In genomic region chr1:110454328-110454727, GRCh38 we compare ENCODE assay signal across 21 cellular contexts. TPM values are rescaled to one million over a fixed set of nuclear protein-coding genes. Genes with fewer than 3 reads are reported as not detected.
DNase-seq lines count a peak whose midpoint lies in the region; ATAC-seq, FAIRE-seq and TF ChIP-seq lines count a peak whose summit lies in the region.
"Had no signal": no experiment of that assay in that cellular context is flagged by ENCODE, and none has a peak within 500 bp of the region (broad histone marks: within the 10 kb centered on the region; RNA-seq: fewer than 3 reads in every experiment).

No MANE protein-coding gene starts in this region.

- no peaks in the 10 kb centered on the region for H3F3A ChIP-seq in neural progenitor cell (ENCODE audit: low read depth)

- dilution Hi-C loops in mammary epithelial cell (cut with HindIII; ENCODE audit: low sequenced_read_pairs) = no loop called here

- no peak; the same call in 2 of the 3 replicates for ATAC-seq in K562
- ATAC-seq in GM19452 (IDR thresholded peaks at IDR 0.05; ENCODE audit: unreplicated experiment) = no peak
- ATAC-seq: A549 had no signal

- H3K27ac Mint-ChIP-seq in MCF 10A (ENCODE audit: low read depth, unreplicated experiment) (peak overlapping the region; percentile 49), neural progenitor cell (no peak overlapping the region)
- H3K27ac Mint-ChIP-seq: CD4-positive, alpha-beta T cell had no signal

- H3K9me1 ChIP-seq in K562 (ENCODE audit: control insufficient read depth, insufficient read depth, low read length) = no peaks in the 10 kb centered on the region

- TF ChIP-seq EP300 in K562 (IDR thresholded peaks at IDR 0.05; ENCODE audit: low read length) = no peak

- H2AFZ ChIP-seq in mammary epithelial cell (ENCODE audit: low read depth, low read length) = no peak overlapping the region
- H2AFZ ChIP-seq in K562 (ENCODE audit: low read depth, low read length) = no peak overlapping the region
- H2AFZ ChIP-seq in neural progenitor cell (replicated peaks) = no peak overlapping the region

- BruUV-seq in MCF 10A (replicated peaks; lab: Mats Ljungman, UMichigan) (no TSS peak), mammary epithelial cell (replicated peaks; lab: Mats Ljungman, UMichigan) (no TSS peak), K562 (replicated peaks; lab: Mats Ljungman, UMichigan) (no TSS peak)

- H3K4me3 Mint-ChIP-seq in MCF 10A (ENCODE audit: unreplicated experiment) (no peak overlapping the region), neural progenitor cell (no peak overlapping the region)
- H3K4me3 Mint-ChIP-seq: CD4-positive, alpha-beta T cell had no signal

- TF ChIP-seq POLR2A in K562 (conservative IDR thresholded peaks at IDR 0.05) = no peak

- H3K9me3 ChIP-seq in mammary epithelial cell (replicated peaks; ENCODE audit: insufficient read depth, low read length) (no peaks in the 10 kb centered on the region), K562 (replicated peaks; ENCODE audit: control insufficient read depth, insufficient read depth, low read depth, low read length) (no peaks in the 10 kb centered on the region), neural progenitor cell (ENCODE audit: low read depth) (no peaks in the 10 kb centered on the region)
- H3K9me3 ChIP-seq: A549, Caco-2, HAP-1 had no signal

- CTCF ChIA-PET in MCF 10A (lab: Yijun Ruan, JAX) = interaction anchor here (1.6 to 20.7 kb wide), 5 partner anchors 11 to 250 kb away, joined by 5 to 808 read pairs (median 273); partner anchors contain the start of genes KCNC4 and LAMTOR5
- CTCF ChIA-PET in mammary epithelial cell (lab: Charles Lee; ENCODE audit: low non-redundant PET) = no interaction called here
- CTCF ChIA-PET in K562 (lab: Yijun Ruan, JAX; ENCODE audit: low intra/inter-chr PET ratio) = interaction anchor here (0.8 to 5.3 kb wide), 4 partner anchors 41 to 257 kb away, joined by 3 to 40 read pairs (median 8); no protein-coding TSS in a partner anchor

- H3K27ac ChIP-seq in mammary epithelial cell (ENCODE audit: insufficient read depth, low read depth, low read length) (no peak overlapping the region), K562 (ENCODE audit: extremely low read depth, low read depth, low read length) (no peak overlapping the region), neural progenitor cell (no peak overlapping the region)
- H3K27ac ChIP-seq: 22Rv1, A549, C4-2B had no signal

- WGBS in mammary epithelial cell (ENCODE audit: low coverage, missing lambda C conversion rate) = 100% methylated on average over 1 of the region's 1 CpG
- 9% methylated on average over 1 of the region's 1 CpG for WGBS in K562 (ENCODE audit: insufficient coverage, low coverage, missing lambda C conversion rate)

- H3K4me2 ChIP-seq in mammary epithelial cell (ENCODE audit: insufficient read depth, low read depth, low read length) = no peak overlapping the region
- no peak overlapping the region for H3K4me2 ChIP-seq in K562 (ENCODE audit: insufficient read depth, low read length)
- no peak overlapping the region for H3K4me2 ChIP-seq in neural progenitor cell
- H3K4me2 ChIP-seq: A549 had no signal

- FAIRE-seq in K562 (lab: Jason Lieb, UNC) = no peak
- FAIRE-seq: A549, D721Med, G401.6, GM12892, GM18507 had no signal

- POLR2A ChIA-PET in MCF 10A (lab: Yijun Ruan, JAX) (interaction anchor here (1.6 kb wide), 1 partner anchor 48 kb away, joined by 3 read pairs; no protein-coding TSS in a partner anchor), K562 (lab: Yijun Ruan, JAX) (interaction anchor here (1.0 to 1.3 kb wide), 3 partner anchors 10 to 253 kb away, joined by 3 to 4 read pairs (median 3); partner anchors contain the start of gene RBM15)

- H3K27me3 ChIP-seq in mammary epithelial cell (ENCODE audit: insufficient read depth, low read length) (peaks cover 3% of the 10 kb centered on the region), K562 (ENCODE audit: control insufficient read depth in 2 of 2, insufficient read depth in 2 of 2, low read length in 2 of 2) (peaks cover 35 to 64% of the 10 kb centered on the region in 2 experiments), neural progenitor cell (no peaks in the 10 kb centered on the region)

- H3K4me1 Mint-ChIP-seq in MCF 10A (ENCODE audit: insufficient read depth, unreplicated experiment) (no peaks in the 10 kb centered on the region), neural progenitor cell (no peaks in the 10 kb centered on the region)

- DNase-seq in MCF 10A (ENCODE audit: unreplicated experiment) = no peak
- no peak for DNase-seq in mammary epithelial cell
- DNase-seq in K562 (ENCODE audit: extremely low read depth in 1 of 4, low spot score in 3 of 4) = no peak
- peak; percentile 22 for DNase-seq in posterior vena cava (ENCODE audit: low spot score)
- no peak for DNase-seq in NCI-H748 (lab: John Stamatoyannopoulos, UW; ENCODE audit: unreplicated experiment)
- no peak for DNase-seq in neural progenitor cell (ENCODE audit: low spot score)
- DNase-seq: AML-193; Caco-2; CD4-positive, alpha-beta T cell had no signal

- H3K4me3 ChIP-seq in mammary epithelial cell (replicated peaks in 1 of 3; ENCODE audit: insufficient read depth in 1 of 3, low read depth in 2 of 3, low read length in 3 of 3) (no peak overlapping the region), K562 (no peak overlapping the region), neural progenitor cell (no peak overlapping the region)
- H3K4me3 ChIP-seq: A549, HAP-1 had no signal

- TF ChIP-seq CTCF in MCF 10A (IDR thresholded peaks at IDR 0.05; ENCODE audit: unreplicated experiment) (no peak), mammary epithelial cell (conservative IDR thresholded peaks at IDR 0.05 in 1 of 2, IDR thresholded peaks at IDR 0.05 in 1 of 2; ENCODE audit: extremely low read depth in 1 of 2, insufficient read depth in 1 of 2, low read depth in 1 of 2, low read length in 2 of 2) (no peak), K562 (IDR thresholded peaks at IDR 0.05 in 2 of 3, conservative IDR thresholded peaks at IDR 0.05 in 1 of 3; ENCODE audit: insufficient read depth in 2 of 3, low read depth in 1 of 3, low read length in 3 of 3) (no peak), neural progenitor cell (IDR thresholded peaks at IDR 0.05) (no peak)

- intact Hi-C loops in MCF 10A (cut with micrococcal nuclease) (no loop called here), mammary epithelial cell (cut with micrococcal nuclease) (no loop called here), K562 (cut with micrococcal nuclease) (loop anchor here (1.0 kb wide), 1 partner anchor 42 kb away; no protein-coding TSS in a partner anchor), posterior vena cava (cut with DNase I) (loop anchor here (10.0 kb wide), 1 partner anchor 140 kb away; no protein-coding TSS in a partner anchor)

- no peaks in the 10 kb centered on the region for H3K9me3 Mint-ChIP-seq in MCF 10A (ENCODE audit: unreplicated experiment)
- no peaks in the 10 kb centered on the region for H3K9me3 Mint-ChIP-seq in neural progenitor cell
- H3K9me3 Mint-ChIP-seq: CD4-positive, alpha-beta T cell had no signal

- in situ Hi-C loops in mammary epithelial cell (cut with MboI; ENCODE audit: low sequenced_read_pairs in 2 of 2) (loop anchor here (5.0 to 10.0 kb wide), 3 partner anchors 37 to 252 kb away; no protein-coding TSS in a partner anchor), K562 (cut with MboI) (loop anchor here (5.0 kb wide), 2 partner anchors 37 to 252 kb away; no protein-coding TSS in a partner anchor)

- H3K27me3 Mint-ChIP-seq in MCF 10A (ENCODE audit: insufficient read depth, unreplicated experiment) (peaks cover 46% of the 10 kb centered on the region), neural progenitor cell (ENCODE audit: insufficient read depth, low read depth) (peaks cover 12% of the 10 kb centered on the region)

- no peaks in the 10 kb centered on the region for H3K79me2 ChIP-seq in mammary epithelial cell (ENCODE audit: insufficient read depth, low read length)
- H3K79me2 ChIP-seq in K562 (ENCODE audit: control insufficient read depth, insufficient read depth, low read length) = no peaks in the 10 kb centered on the region
- H3K79me2 ChIP-seq in neural progenitor cell (ENCODE audit: low read depth) = no peaks in the 10 kb centered on the region

- H3K36me3 Mint-ChIP-seq in MCF 10A (ENCODE audit: insufficient read depth, unreplicated experiment) (peaks cover 10% of the 10 kb centered on the region), neural progenitor cell (no peaks in the 10 kb centered on the region)

- H4K20me1 ChIP-seq in mammary epithelial cell (ENCODE audit: insufficient read depth, low read length) = no peaks in the 10 kb centered on the region
- H4K20me1 ChIP-seq in K562 (replicated peaks; ENCODE audit: control insufficient read depth, insufficient read depth, low read length) = peaks cover 17% of the 10 kb centered on the region; the same call in 1 of the 2 replicates
- no peaks in the 10 kb centered on the region for H4K20me1 ChIP-seq in neural progenitor cell (ENCODE audit: low read depth)

- no peaks in the 10 kb centered on the region for H3K36me3 ChIP-seq in mammary epithelial cell (ENCODE audit: insufficient read depth, low read length)
- H3K36me3 ChIP-seq in K562 (ENCODE audit: control insufficient read depth, insufficient read depth, low read length) = no peaks in the 10 kb centered on the region
- no peaks in the 10 kb centered on the region for H3K36me3 ChIP-seq in neural progenitor cell
- H3K36me3 ChIP-seq: HAP-1 had no signal

- no peak for TF ChIP-seq RAD21 in K562 (CRISPR knock-in tag; conservative IDR thresholded peaks at IDR 0.05 in 1 of 2, IDR thresholded peaks at IDR 0.05 in 1 of 2)

- H3K4me1 ChIP-seq in mammary epithelial cell (ENCODE audit: insufficient read depth, low read length) (no peaks in the 10 kb centered on the region), K562 (replicated peaks in 1 of 2; ENCODE audit: control insufficient read depth in 2 of 2, insufficient read depth in 2 of 2, low read length in 2 of 2) (peaks cover 0 to 4% of the 10 kb centered on the region in 2 experiments; a peak in 2 of 5 replicates), neural progenitor cell (no peaks in the 10 kb centered on the region)
- H3K4me1 ChIP-seq: A549, Caco-2, HAP-1 had no signal

- H3K9ac ChIP-seq in mammary epithelial cell (ENCODE audit: insufficient read depth, low read length) = no peak overlapping the region
- no peak overlapping the region for H3K9ac ChIP-seq in K562 (ENCODE audit: insufficient read depth in 1 of 2, low read depth in 2 of 2, low read length in 2 of 2)
- H3K9ac ChIP-seq in neural progenitor cell = no peak overlapping the region

RNA-seq across cellular contexts. Expression of gene PROK1, which starts 3.4 kb away (rescaled TPM):
- total RNA-seq in MCF 10A (2022) (not detected in 2 replicates), mammary epithelial cell (not detected), K562 (2014; rRNA removed) (not detected in 2 replicates), K562 (2014; rRNA removed; fragmentation: Illumina TruSeq; extraction: Trizol) (not detected in 2 replicates), K562 (2015; rRNA removed; fragmentation: Illumina TruSeq; extraction: Trizol) (not detected in 2 replicates), K562 (2021) (not detected in 2 replicates), posterior vena cava (under 1 TPM in 1 of 2 donors, not detected in 1; 0.32 TPM), neural progenitor cell (ENCODE audit: low replicate concordance) (0.12 TPM in 1 of 2 replicates, not detected in the other)
- polyA plus RNA-seq in mammary epithelial cell (not detected), K562 (2011; rRNA removed) (0.09 TPM in 1 of 2 replicates, not detected in the other), K562 (2014; fragmentation: Illumina TruSeq; extraction: Trizol) (not detected in 2 replicates), K562 (2014; fragmentation: Nextera tagmentation; extraction: Ambion mirVana) (not detected), K562 (2014; rRNA removed) (0.15 TPM in 1 of 2 replicates, not detected in the other)
- not detected for polyA minus RNA-seq in mammary epithelial cell
- not detected in 2 replicates for total RNA-seq in K562 (2011; cell fraction: chromatin; rRNA removed; ENCODE audit: low replicate concordance)
- not detected in 2 replicates for total RNA-seq in K562 (2011; cell fraction: nucleolus; rRNA removed)
- total RNA-seq in K562 (2011; cell fraction: nucleoplasm; rRNA removed) = not detected in 2 replicates
- 0.04 and 0.16 TPM in 2 replicates for polyA plus RNA-seq in K562 (2011; cell fraction: cytosol; rRNA removed)
- polyA plus RNA-seq in K562 (2011; cell fraction: nucleus; rRNA removed) = 0.10 and 0.11 TPM in 2 replicates
- polyA plus RNA-seq in K562 (2012) = not detected in 2 replicates
- polyA minus RNA-seq in K562 (2011; rRNA and poly(A)+ RNA removed) = not detected in 2 replicates
- polyA minus RNA-seq in K562 (2011; cell fraction: cytosol; rRNA and poly(A)+ RNA removed) = not detected in 2 replicates
- polyA minus RNA-seq in K562 (2011; cell fraction: nucleus; rRNA and poly(A)+ RNA removed) = not detected in 2 replicates
- total RNA-seq: Caco-2; CD4-positive, alpha-beta T cell; H4; HT-29 had no signal
- polyA plus RNA-seq: A549, BJ had no signal

RNA-seq across cellular contexts. Expression of gene LAMTOR5, which starts 46.8 kb away (rescaled TPM):
- 111 and 127 TPM in 2 replicates for total RNA-seq in MCF 10A (2022)
- 100 to 1,000 TPM in 1 of 2 donors, 10 to 100 TPM in 1; 75.5 to 106 TPM for total RNA-seq in mammary epithelial cell
- 319 TPM for polyA plus RNA-seq in mammary epithelial cell
- 69.8 TPM for polyA minus RNA-seq in mammary epithelial cell
- 40.9 and 52.1 TPM in 2 replicates for total RNA-seq in K562 (2011; cell fraction: chromatin; rRNA removed; ENCODE audit: low replicate concordance)
- total RNA-seq in K562 (2011; cell fraction: nucleolus; rRNA removed) = 63.2 and 70.9 TPM in 2 replicates
- total RNA-seq in K562 (2011; cell fraction: nucleoplasm; rRNA removed) = 77.4 and 94.5 TPM in 2 replicates
- total RNA-seq in K562 (2014; rRNA removed) = 191 and 206 TPM in 2 replicates
- 123 and 130 TPM in 2 replicates for total RNA-seq in K562 (2014; rRNA removed; fragmentation: Illumina TruSeq; extraction: Trizol)
- 107 and 118 TPM in 2 replicates for total RNA-seq in K562 (2015; rRNA removed; fragmentation: Illumina TruSeq; extraction: Trizol)
- 169 and 198 TPM in 2 replicates for total RNA-seq in K562 (2021)
- 537 and 538 TPM in 2 replicates for polyA plus RNA-seq in K562 (2011; rRNA removed)
- polyA plus RNA-seq in K562 (2011; cell fraction: cytosol; rRNA removed) = 530 and 732 TPM in 2 replicates
- polyA plus RNA-seq in K562 (2011; cell fraction: nucleus; rRNA removed) = 174 and 259 TPM in 2 replicates
- 318 and 451 TPM in 2 replicates for polyA plus RNA-seq in K562 (2012)
- polyA plus RNA-seq in K562 (2014; fragmentation: Illumina TruSeq; extraction: Trizol) = 229 and 241 TPM in 2 replicates
- polyA plus RNA-seq in K562 (2014; fragmentation: Nextera tagmentation; extraction: Ambion mirVana) = 100 to 1,000 TPM; 648 to 712 TPM
- polyA plus RNA-seq in K562 (2014; rRNA removed) = 320 and 438 TPM in 2 replicates
- 150 and 153 TPM in 2 replicates for polyA minus RNA-seq in K562 (2011; rRNA and poly(A)+ RNA removed)
- 52.8 and 60.1 TPM in 2 replicates for polyA minus RNA-seq in K562 (2011; cell fraction: cytosol; rRNA and poly(A)+ RNA removed)
- polyA minus RNA-seq in K562 (2011; cell fraction: nucleus; rRNA and poly(A)+ RNA removed) = 27.1 and 59.8 TPM in 2 replicates
- 10 to 100 TPM; 87.4 to 91.5 TPM for total RNA-seq in posterior vena cava
- 34.4 and 46.8 TPM in 2 replicates for total RNA-seq in neural progenitor cell (ENCODE audit: low replicate concordance)

Comparison
In these comparisons a context has a peak if more than half of its experiments do, and no peak if none do; other contexts are left out.
1. intact Hi-C loops: an anchor here in K562 (1.0 kb wide) and posterior vena cava (10.0 kb wide); none called in MCF 10A and mammary epithelial cell.